29 cellular contexts compared by ENCODE assay signal in the genomic region with DNA sequence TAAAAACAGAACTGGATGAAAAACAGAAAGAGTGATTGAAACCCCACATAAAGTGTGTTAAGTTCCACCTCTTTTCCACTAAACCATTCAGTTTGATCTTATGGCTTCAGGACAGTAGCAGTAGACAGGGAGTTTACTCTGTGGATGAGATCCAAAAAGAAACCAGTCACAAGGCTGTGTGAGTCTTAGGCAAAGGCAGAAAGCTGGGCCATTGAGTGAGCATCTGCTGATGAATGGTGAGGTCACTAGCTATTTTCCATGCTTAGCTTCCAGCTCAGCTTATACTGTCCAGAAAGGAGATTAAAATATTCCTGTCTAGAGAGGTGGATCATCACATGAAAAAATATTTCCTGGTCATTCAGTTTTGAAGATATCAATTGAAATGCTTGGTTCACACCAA.
DNase-seq lines count a peak whose midpoint lies in the region; ATAC-seq, FAIRE-seq and TF ChIP-seq lines count a peak whose summit lies in the region.
"Had no signal": no experiment of that assay in that cellular context is flagged by ENCODE, and none has a peak within 500 bp of the region (broad histone marks: within the 10 kb centered on the region; RNA-seq: fewer than 3 reads in every experiment).

No MANE protein-coding gene starts in this region.

- SMC1A ChIA-PET in GM12878 (lab: Charles Lee; ENCODE audit: uncharacterized antibody, unreplicated experiment) = interaction anchor here (0.8 to 5.6 kb wide), 3 partner anchors 9 to 14 kb away, joined by 3 to 27 read pairs (median 9); no protein-coding TSS in a partner anchor

- CTCF ChIA-PET in GM12878 (lab: Yijun Ruan, JAX) = interaction anchor here (0.5 to 0.9 kb wide), 2 partner anchors 9 to 17 kb away, joined by 3 read pairs; no protein-coding TSS in a partner anchor
- CTCF ChIA-PET in activated naive CD4-positive, alpha-beta T cell treated with anti-CD3 and anti-CD28 coated beads, Interleukin-2, amount 10 ng/mL, durations not matched to agents 7 days and 5 days (lab: Charles Lee) = no interaction called here

- H3K4me3 Mint-ChIP-seq in activated naive CD4-positive, alpha-beta T cell treated with anti-CD3 and anti-CD28 coated beads, Interleukin-2, amount 10 ng/mL, durations not matched to agents 7 days and 5 days = no peak overlapping the region
- H3K4me3 Mint-ChIP-seq: H9, HFFc6 had no signal

- H3K9ac ChIP-seq in GM12878 (ENCODE audit: control insufficient read depth, insufficient read depth, low read length) = no peak overlapping the region

- no peaks in the 10 kb centered on the region for H3K4me1 Mint-ChIP-seq in activated naive CD4-positive, alpha-beta T cell treated with anti-CD3 and anti-CD28 coated beads, Interleukin-2, amount 10 ng/mL, durations not matched to agents 7 days and 5 days
- H3K4me1 Mint-ChIP-seq: H9 had no signal

- no peak for TF ChIP-seq CTCF in GM12878 (IDR thresholded peaks at IDR 0.05 in 2 of 3, conservative IDR thresholded peaks at IDR 0.05 in 1 of 3; ENCODE audit: control insufficient read depth in 2 of 3, extremely low read depth in 1 of 3, insufficient read depth in 1 of 3, low read depth in 3 of 3, low read length in 3 of 3)

- H3K9me3 ChIP-seq in GM12878 (replicated peaks; ENCODE audit: control insufficient read depth, insufficient read depth, low read length) = no peaks in the 10 kb centered on the region

- no peak for FAIRE-seq in GM12878 (lab: Jason Lieb, UNC)
- FAIRE-seq: GM12892, HTR-8/SVneo had no signal

- H3K4me2 ChIP-seq in GM12878 (ENCODE audit: control insufficient read depth, insufficient read depth) = no peak overlapping the region
- H3K4me2 ChIP-seq: PC-9 had no signal

- intact Hi-C loops in GM12878 (cut with micrococcal nuclease; ENCODE audit: unreplicated experiment) = no loop called here

- no peaks in the 10 kb centered on the region for H3K27me3 ChIP-seq in GM12878 (replicated peaks in 1 of 2; ENCODE audit: control insufficient read depth in 2 of 2, insufficient read depth in 2 of 2, low read length in 1 of 2)

- in situ Hi-C loops in GM12878 (cut with MboI) = no loop called here

- TF ChIP-seq POLR2A in GM12878 (IDR thresholded peaks at IDR 0.05; ENCODE audit: low read depth, low read length) = no peak

- no peaks in the 10 kb centered on the region for H3K36me3 ChIP-seq in GM12878 (ENCODE audit: control insufficient read depth in 2 of 2, insufficient read depth in 2 of 2, low read length in 1 of 2)

- RAD21 ChIA-PET in GM12878 (lab: Charles Lee; ENCODE audit: unreplicated experiment) = interaction anchor here (0.8 to 1.1 kb wide), 2 partner anchors 9 to 24 kb away, joined by 3 to 5 read pairs; no protein-coding TSS in a partner anchor

- H3K79me2 ChIP-seq in GM12878 (ENCODE audit: control insufficient read depth, insufficient read depth, low read length) = no peaks in the 10 kb centered on the region

- no peaks in the 10 kb centered on the region for H4K20me1 ChIP-seq in GM12878 (ENCODE audit: control insufficient read depth, insufficient read depth)

- POLR2A ChIA-PET in GM12878 (lab: Charles Lee) = no interaction called here

- TF ChIP-seq RAD21 in GM12878 (IDR thresholded peaks at IDR 0.05; ENCODE audit: insufficient read depth, low read depth, low read length) = no peak

- peak; percentile 42 for ATAC-seq in GM12878

- H3K9me3 Mint-ChIP-seq in activated naive CD4-positive, alpha-beta T cell treated with anti-CD3 and anti-CD28 coated beads, Interleukin-2, amount 10 ng/mL, durations not matched to agents 7 days and 5 days = peaks cover 1% of the 10 kb centered on the region
- H3K9me3 Mint-ChIP-seq: H9 had no signal

- H3K36me3 Mint-ChIP-seq in activated naive CD4-positive, alpha-beta T cell treated with anti-CD3 and anti-CD28 coated beads, Interleukin-2, amount 10 ng/mL, durations not matched to agents 7 days and 5 days = no peaks in the 10 kb centered on the region

- H3K27me3 Mint-ChIP-seq in activated naive CD4-positive, alpha-beta T cell treated with anti-CD3 and anti-CD28 coated beads, Interleukin-2, amount 10 ng/mL, durations not matched to agents 7 days and 5 days = no peaks in the 10 kb centered on the region

- H3K4me1 ChIP-seq in GM12878 (ENCODE audit: control insufficient read depth, insufficient read depth, low read length) = no peaks in the 10 kb centered on the region

- H3K4me3 ChIP-seq in GM12878 = no peak overlapping the region
- H3K4me3 ChIP-seq: PC-9, SK-N-MC had no signal

- H2AFZ ChIP-seq in GM12878 (ENCODE audit: control insufficient read depth, low read depth, low read length) = no peak overlapping the region
- H2AFZ ChIP-seq: PC-9 had no signal

- DNase-seq in A172 (ENCODE audit: low spot score) (peak; percentile 15), HCEC 1CT (peak; percentile 38), OCI-M1 (lab: John Stamatoyannopoulos, UW) (peak; percentile 39), GM12878 (ENCODE audit: low read depth, low spot score) (no peak), HUDEP-2 (lab: John Stamatoyannopoulos, UW; ENCODE audit: unreplicated experiment in 76 of 76) (no peak), NCI-H774 (lab: John Stamatoyannopoulos, UW) (no peak), LoVo (ENCODE audit: low spot score) (no peak)
- DNase-seq in activated naive CD4-positive, alpha-beta T cell treated with anti-CD3 and anti-CD28 coated beads, Interleukin-2, amount 10 ng/mL, durations not matched to agents 7 days and 5 days = no peak
- DNase-seq: 8988T, Calu3, GDM1, H9, HFFc6, IMR-90, KG1, NCI-H1048, NCI-H1417, NCI-H1694, NCI-H2029 treated with DMSO at 0.1 percent for 48 hours, NCI-H2227 treated with DMSO at 0.1 percent for 48 hours, NCI-H510A, NCI-H748 treated with DMSO at 0.1 percent for 48 hours, PC-9, SHP77 treated with DMSO at 0.1 percent for 48 hours had no signal

- H3K27ac ChIP-seq in GM12878 (ENCODE audit: control insufficient read depth, insufficient read depth) = no peak overlapping the region
- H3K27ac ChIP-seq: HL-60, PC-9, RWPE1, SK-N-MC had no signal

- BruUV-seq in GM12878 (replicated peaks; lab: Mats Ljungman, UMichigan) = no TSS peak

- no peak overlapping the region for H3K27ac Mint-ChIP-seq in activated naive CD4-positive, alpha-beta T cell treated with anti-CD3 and anti-CD28 coated beads, Interleukin-2, amount 10 ng/mL, durations not matched to agents 7 days and 5 days
- H3K27ac Mint-ChIP-seq: H9, HFFc6 had no signal

- TF ChIP-seq EP300 in GM12878 (IDR thresholded peaks at IDR 0.05; ENCODE audit: borderline replicate concordance in 1 of 2, control insufficient read depth in 1 of 2, low read depth in 2 of 2, low read length in 2 of 2) = no peak

TF ChIP-seq in GM12878, 131 proteins besides CTCF, POLR2A, EP300 and RAD21:
- TF ChIP-seq SMC3 (IDR thresholded peaks at IDR 0.05; ENCODE audit: borderline replicate concordance, low read length) (no peak), LARP7 (IDR thresholded peaks at IDR 0.05) (no peak)

Comparison
In these comparisons a context has a peak if more than half of its experiments do, and no peak if none do; other contexts are left out.
1. DNase-seq: peak in A172 (single experiment), HCEC 1CT (single experiment) and OCI-M1 (single experiment); none in GM12878 (single experiment), activated naive CD4-positive, alpha-beta T cell treated with anti-CD3 and anti-CD28 coated beads, Interleukin-2, amount 10 ng/mL, durations not matched to agents 7 days and 5 days (single experiment), HUDEP-2 (0 of 76), NCI-H774 (single experiment) and LoVo (single experiment).